Comparison of ENCODE assay signal across 22 cellular contexts in the genomic region with DNA sequence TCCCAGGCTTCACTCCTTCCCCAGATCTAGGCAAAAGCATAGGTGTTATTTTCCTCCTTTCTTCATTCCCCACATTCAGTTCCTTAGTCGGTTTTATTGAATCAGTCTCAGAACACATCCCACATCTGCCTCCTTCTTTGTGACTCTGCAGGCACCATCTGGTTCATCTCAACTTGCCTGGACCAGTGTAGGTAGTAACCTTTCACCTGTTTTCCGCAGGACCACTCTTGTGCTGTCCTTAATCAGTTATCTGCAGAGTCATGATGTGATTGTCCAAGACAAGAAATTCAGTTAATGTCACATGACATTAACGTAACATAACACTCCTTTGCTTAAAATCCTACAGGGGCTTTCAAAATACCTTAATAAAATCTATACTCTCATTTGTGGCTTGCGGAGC.
A peak's percentile ranks its signal among the peaks of the same experiment; 100 is the strongest.
DNase-seq lines count a peak whose midpoint lies in the region; FAIRE-seq and TF ChIP-seq lines count a peak whose summit lies in the region.
"Had no signal": no experiment of that assay in that cellular context is flagged by ENCODE, and none has a peak within 500 bp of the region (broad histone marks: within the 10 kb centered on the region; RNA-seq: fewer than 3 reads in every experiment).

No MANE protein-coding gene starts in this region.

- peak; percentile 80 for FAIRE-seq in D721Med (lab: Jason Lieb, UNC)
- FAIRE-seq: GM12878, GM19239 had no signal

- no peaks in the 10 kb centered on the region for H3K36me3 ChIP-seq in neural progenitor cell
- H3K36me3 ChIP-seq: BLaER1, HAP-1 had no signal

- no peak overlapping the region for H3K4me3 ChIP-seq in neural progenitor cell
- H3K4me3 ChIP-seq: BLaER1, GM12878, GM23248, HAP-1 had no signal

- H2AFZ ChIP-seq in neural progenitor cell (replicated peaks), result no peak overlapping the region
- H2AFZ ChIP-seq: GM23248 had no signal

- TF ChIP-seq CTCF in D721Med (IDR thresholded peaks at IDR 0.05; ENCODE audit: insufficient read depth, missing control alignments) (no peak), neural progenitor cell (IDR thresholded peaks at IDR 0.05) (no peak)

- no peaks in the 10 kb centered on the region for H3K27me3 ChIP-seq in neural progenitor cell
- H3K27me3 ChIP-seq: BLaER1 had no signal

- H3K9ac ChIP-seq in neural progenitor cell, result no peak overlapping the region
- H3K9ac ChIP-seq: BLaER1, GM23248 had no signal

- no peaks in the 10 kb centered on the region for H3K79me2 ChIP-seq in neural progenitor cell (ENCODE audit: low read depth)

- intact Hi-C loops in dendritic cell treated with granulocyte-macrophage colony-stimulating factor and Interleukin-4, amounts not matched to agents 40 ng/mL and 50 ng/mL, for 4 days (cut with micrococcal nuclease), result no loop called here

- no peak overlapping the region for H3K4me3 Mint-ChIP-seq in dendritic cell treated with granulocyte-macrophage colony-stimulating factor and Interleukin-4, amounts not matched to agents 40 ng/mL and 50 ng/mL, for 4 days
- H3K4me3 Mint-ChIP-seq in neural progenitor cell, result no peak overlapping the region
- H3K4me3 Mint-ChIP-seq: B cell; CD4-positive, CD25-positive, alpha-beta regulatory T cell; CD8-positive, alpha-beta T cell; HFFc6 had no signal

- peak overlapping the region; percentile 13 for H3K27ac Mint-ChIP-seq in dendritic cell treated with granulocyte-macrophage colony-stimulating factor and Interleukin-4, amounts not matched to agents 40 ng/mL and 50 ng/mL, for 4 days
- H3K27ac Mint-ChIP-seq in neural progenitor cell, result no peak overlapping the region
- H3K27ac Mint-ChIP-seq: B cell; CD4-positive, CD25-positive, alpha-beta regulatory T cell; CD8-positive, alpha-beta T cell; HFFc6 had no signal

- no peaks in the 10 kb centered on the region for H3K9me3 ChIP-seq in neural progenitor cell (ENCODE audit: low read depth)
- H3K9me3 ChIP-seq: BLaER1, Caco-2, HAP-1 had no signal

- no peaks in the 10 kb centered on the region for H3K36me3 Mint-ChIP-seq in dendritic cell treated with granulocyte-macrophage colony-stimulating factor and Interleukin-4, amounts not matched to agents 40 ng/mL and 50 ng/mL, for 4 days (ENCODE audit: low read depth)
- H3K36me3 Mint-ChIP-seq in neural progenitor cell, result no peaks in the 10 kb centered on the region
- H3K36me3 Mint-ChIP-seq: CD4-positive, CD25-positive, alpha-beta regulatory T cell; CD8-positive, alpha-beta T cell had no signal

- H3K27me3 Mint-ChIP-seq in dendritic cell treated with granulocyte-macrophage colony-stimulating factor and Interleukin-4, amounts not matched to agents 40 ng/mL and 50 ng/mL, for 4 days, result no peaks in the 10 kb centered on the region
- peaks cover 2% of the 10 kb centered on the region for H3K27me3 Mint-ChIP-seq in neural progenitor cell (ENCODE audit: insufficient read depth, low read depth)
- H3K27me3 Mint-ChIP-seq: B cell had no signal

- no peaks in the 10 kb centered on the region for H3K4me1 ChIP-seq in neural progenitor cell
- H3K4me1 ChIP-seq: Caco-2, HAP-1 had no signal

- no peaks in the 10 kb centered on the region for H4K20me1 ChIP-seq in neural progenitor cell (ENCODE audit: low read depth)
- H4K20me1 ChIP-seq: BLaER1 had no signal

- H3K4me1 Mint-ChIP-seq in dendritic cell treated with granulocyte-macrophage colony-stimulating factor and Interleukin-4, amounts not matched to agents 40 ng/mL and 50 ng/mL, for 4 days (ENCODE audit: low read depth), result peaks cover 21% of the 10 kb centered on the region
- H3K4me1 Mint-ChIP-seq in neural progenitor cell, result peaks cover under 1% of the 10 kb centered on the region

- H3F3A ChIP-seq in neural progenitor cell (ENCODE audit: low read depth), result no peaks in the 10 kb centered on the region

- no peak overlapping the region for H3K4me2 ChIP-seq in neural progenitor cell
- H3K4me2 ChIP-seq: BLaER1 had no signal

- H3K9me3 Mint-ChIP-seq in dendritic cell treated with granulocyte-macrophage colony-stimulating factor and Interleukin-4, amounts not matched to agents 40 ng/mL and 50 ng/mL, for 4 days, result no peaks in the 10 kb centered on the region
- H3K9me3 Mint-ChIP-seq in neural progenitor cell, result no peaks in the 10 kb centered on the region
- H3K9me3 Mint-ChIP-seq: CD8-positive, alpha-beta T cell had no signal

- H3K27ac ChIP-seq in neural progenitor cell, result no peak overlapping the region
- H3K27ac ChIP-seq: 22Rv1, BLaER1, C4-2B, GM23248 had no signal

- DNase-seq in D721Med (ENCODE audit: insufficient read length, low spot score), result no peak
- DNase-seq in SK-N-DZ (ENCODE audit: low spot score), result peak; percentile 98
- no peak for DNase-seq in neural progenitor cell (ENCODE audit: low spot score)
- DNase-seq in mucosa of gallbladder (ENCODE audit: low spot score), result no peak
- no peak for DNase-seq in stimulated activated CD4-positive, alpha-beta T cell treated with anti-CD3 and anti-CD28 coated beads, Interleukin-15, amount 100 ng/mL, for 24 hours
- DNase-seq: Caco-2; CD4-positive, CD25-positive, alpha-beta regulatory T cell; CD8-positive, alpha-beta T cell; DMS 273 treated with DMSO at 0.1 percent for 48 hours; DMS79; EL; GDM1; GM23248; HFFc6 had no signal
